8 cellular contexts compared by ENCODE assay signal in the genomic region with DNA sequence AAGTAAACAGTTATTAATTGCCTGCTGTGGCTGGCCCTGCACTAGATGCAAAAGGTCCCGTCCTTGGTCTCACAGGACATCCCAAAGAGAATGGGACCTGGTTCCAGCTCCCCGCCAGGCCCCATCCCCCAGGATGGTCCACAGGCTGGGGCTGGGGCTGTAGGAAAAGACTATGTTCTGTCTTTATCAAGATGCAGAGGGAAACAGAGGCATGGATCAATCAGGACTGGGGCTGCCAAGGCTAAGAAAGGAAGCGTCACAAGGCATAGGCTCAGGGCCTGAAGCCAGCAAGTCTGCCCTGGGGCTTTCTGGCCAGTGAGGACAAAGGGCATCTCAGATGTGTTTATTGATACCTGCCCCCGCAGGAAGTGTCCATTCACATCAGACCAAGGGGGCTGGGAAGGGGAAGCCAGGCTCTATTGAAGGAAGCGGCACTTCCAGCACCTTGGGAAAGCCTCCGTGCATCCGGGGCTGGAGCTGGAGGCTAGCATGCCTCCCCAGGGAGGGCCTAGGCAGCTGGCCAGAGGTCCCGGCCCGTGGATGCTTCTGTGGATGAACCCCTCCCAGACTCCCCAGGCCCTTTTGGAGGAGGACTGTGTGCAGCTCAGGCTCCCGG. TPM values are rescaled to one million over a fixed set of nuclear protein-coding genes. Genes with fewer than 3 reads are reported as not detected.
DNase-seq lines count a peak whose midpoint lies in the region; ATAC-seq and TF ChIP-seq lines count a peak whose summit lies in the region.

No MANE protein-coding gene starts in this region.

- H3K27me3 ChIP-seq in uterus = no peaks in the 10 kb centered on the region

- H3K4me3 Mint-ChIP-seq in activated T-cell treated with anti-CD3 and anti-CD28 coated beads, Interleukin-2, amount 50 U/mL, for 4 hours = peak overlapping the region; percentile 94

- no peaks in the 10 kb centered on the region for H3K27me3 Mint-ChIP-seq in activated T-cell treated with anti-CD3 and anti-CD28 coated beads, Interleukin-2, amount 50 U/mL, for 4 hours (ENCODE audit: low read depth)

- H3K9me3 Mint-ChIP-seq in activated T-cell treated with anti-CD3 and anti-CD28 coated beads, Interleukin-2, amount 50 U/mL, for 4 hours = no peaks in the 10 kb centered on the region

- TF ChIP-seq CTCF in coronary artery (IDR thresholded peaks at IDR 0.05) (no peak), mucosa of descending colon (IDR thresholded peaks at IDR 0.05) (no peak), uterus (IDR thresholded peaks at IDR 0.05) (no peak)

- H3K36me3 ChIP-seq in mucosa of descending colon (ENCODE audit: low read depth) (no peaks in the 10 kb centered on the region), uterus (no peaks in the 10 kb centered on the region)

- H3K4me1 ChIP-seq in mucosa of descending colon (ENCODE audit: low read depth) (peaks cover 63% of the 10 kb centered on the region), uterus (peaks cover 29 to 58% of the 10 kb centered on the region in 2 donors)

- peaks cover 60% of the 10 kb centered on the region for H3K36me3 Mint-ChIP-seq in activated T-cell treated with anti-CD3 and anti-CD28 coated beads, Interleukin-2, amount 50 U/mL, for 4 hours (ENCODE audit: insufficient read depth)

- H3K4me1 Mint-ChIP-seq in activated T-cell treated with anti-CD3 and anti-CD28 coated beads, Interleukin-2, amount 50 U/mL, for 4 hours (ENCODE audit: low read depth) = peaks cover 85% of the 10 kb centered on the region

- intact Hi-C loops in mucosa of descending colon (cut with DNase I, micrococcal nuclease) (loop anchor here in 1 of 2 donors (10.0 kb wide), 1 partner anchor 53 kb away; the partner anchor contains the start of gene C10orf105), uterus (cut with DNase I; ENCODE audit: low total_unique reads) (no loop called here)

- H3K27ac ChIP-seq in coronary artery = peak overlapping the region; percentile 94 to 96
- H3K27ac ChIP-seq in uterus = peak overlapping the region; percentile 94 to 97

- ATAC-seq in activated T-cell treated with anti-CD3 and anti-CD28 coated beads, Interleukin-2, amount 50 U/mL, for 4 hours = no peak
- ATAC-seq in mucosa of descending colon (peak; percentile 41), GM18907 (IDR thresholded peaks at IDR 0.05; ENCODE audit: unreplicated experiment) (no peak), HG03196 (IDR thresholded peaks at IDR 0.05; ENCODE audit: unreplicated experiment) (no peak)

- no peak for TF ChIP-seq POLR2A in uterus (IDR thresholded peaks at IDR 0.05)

- H3K9me3 ChIP-seq in mucosa of descending colon (no peaks in the 10 kb centered on the region), uterus (no peaks in the 10 kb centered on the region)

- H3K4me3 ChIP-seq in coronary artery (peak overlapping the region; percentile 49), mucosa of descending colon (no peak overlapping the region), uterus (no peak overlapping the region)

- no peak for DNase-seq in activated T-cell treated with anti-CD3 and anti-CD28 coated beads, Interleukin-2, amount 50 U/mL, for 4 hours
- DNase-seq in activated T-cell treated with anti-CD3 and anti-CD28 coated beads, Interleukin-2, amount 50 U/mL, for 1 hour = no peak
- DNase-seq in coronary artery (ENCODE audit: low spot score) (no peak), mucosa of descending colon (peak; percentile 66 to 79 (median 72)), uterus (peak; percentile 62 to 71)
- no peak for DNase-seq in stimulated activated CD4-positive, alpha-beta T cell treated with anti-CD3 and anti-CD28 coated beads, Interleukin-1b, Interleukin-23, amount 100 ng/mL, for 48 hours

RNA-seq across cellular contexts. Expression of gene VSIR, which starts 5.8 kb away (rescaled TPM):
- total RNA-seq in activated T-cell treated with anti-CD3 and anti-CD28 coated beads, Interleukin-2, amount 50 U/mL, for 4 hours = 100 to 1,000 TPM; 238 to 274 (median 240) TPM
- total RNA-seq in mucosa of descending colon (10 to 100 TPM; 48.1 to 71.0 (median 60.7) TPM), uterus (100 to 1,000 TPM in 1 of 4 donors, 10 to 100 TPM in 3; 18.9 to 127 (median 36.7) TPM)

RNA-seq across cellular contexts. Expression of gene C10orf105, which starts 48.0 kb away (rescaled TPM):
- total RNA-seq in activated T-cell treated with anti-CD3 and anti-CD28 coated beads, Interleukin-2, amount 50 U/mL, for 4 hours = under 1 TPM; 0.05 to 0.28 (median 0.18) TPM
- total RNA-seq in mucosa of descending colon = under 1 TPM in 1 of 3 donors, not detected in 2; 0.10 TPM
- 1 to 10 TPM in 1 of 4 donors, under 1 TPM in 1, not detected in 2; 0.07 to 1.2 TPM for total RNA-seq in uterus

Comparison
In these comparisons a context has a peak if more than half of its experiments do, and no peak if none do; other contexts are left out.
1. DNase-seq: peak in mucosa of descending colon (3 of 3) and uterus (2 of 2); none in activated T-cell treated with anti-CD3 and anti-CD28 coated beads, Interleukin-2, amount 50 U/mL, for 4 hours (single experiment), activated T-cell treated with anti-CD3 and anti-CD28 coated beads, Interleukin-2, amount 50 U/mL, for 1 hour (single experiment), coronary artery (single experiment) and stimulated activated CD4-positive, alpha-beta T cell treated with anti-CD3 and anti-CD28 coated beads, Interleukin-1b, Interleukin-23, amount 100 ng/mL, for 48 hours (single experiment).